Comparison of ENCODE assay signal across 12 cellular contexts in the genomic region with DNA sequence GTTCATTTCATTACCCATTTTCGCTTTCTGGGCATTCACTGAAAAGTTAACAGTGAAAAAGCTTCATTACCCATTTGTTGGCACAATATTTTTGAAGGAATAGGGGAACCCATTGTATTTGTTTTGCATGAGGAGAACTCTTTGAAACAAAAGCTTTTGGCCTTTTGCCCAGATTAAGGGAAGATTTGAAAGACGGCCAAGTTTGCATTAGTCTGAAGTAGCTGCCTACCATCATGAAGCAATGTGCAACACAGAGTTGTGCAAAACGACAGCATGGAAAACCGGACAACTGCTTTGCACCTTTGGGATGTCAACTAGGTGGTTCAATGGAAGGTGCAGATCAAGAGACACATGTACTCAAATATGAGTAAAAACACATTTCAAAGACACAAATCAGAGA.
DNase-seq lines count a peak whose midpoint lies in the region; FAIRE-seq and TF ChIP-seq lines count a peak whose summit lies in the region.
"Had no signal": no experiment of that assay in that cellular context is flagged by ENCODE, and none has a peak within 500 bp of the region (broad histone marks: within the 10 kb centered on the region; RNA-seq: fewer than 3 reads in every experiment).

No MANE protein-coding gene starts in this region.

- H2AFZ ChIP-seq in astrocyte (ENCODE audit: low read depth, low read length): no peak overlapping the region

- no peaks in the 10 kb centered on the region for H3K9me3 Mint-ChIP-seq in astrocyte (ENCODE audit: unreplicated experiment)
- H3K9me3 Mint-ChIP-seq in activated CD4-positive, alpha-beta T cell treated with anti-CD3 and anti-CD28 coated beads, Interleukin-2, amount 10 ng/mL, durations not matched to agents 7 days and 5 days: no peaks in the 10 kb centered on the region
- H3K9me3 Mint-ChIP-seq: activated naive CD4-positive, alpha-beta T cell treated with anti-CD3 and anti-CD28 coated beads for 36 hours had no signal

- no peaks in the 10 kb centered on the region for H3K9me3 ChIP-seq in astrocyte (ENCODE audit: insufficient read depth, low read depth, low read length)

- POLR2A ChIA-PET in activated CD4-positive, alpha-beta T cell treated with anti-CD3 and anti-CD28 coated beads, Interleukin-2, amount 10 ng/mL, durations not matched to agents 7 days and 5 days (lab: Charles Lee): no interaction called here

- peak; percentile 45 for DNase-seq in Ammon's horn (ENCODE audit: low spot score)
- peak; percentile 0 for DNase-seq in NCI-H1092 (lab: John Stamatoyannopoulos, UW)
- peak; percentile 1 for DNase-seq in astrocyte (ENCODE audit: low read depth)
- DNase-seq in iris pigment epithelial cell (ENCODE audit: low read depth): peak; percentile 48
- DNase-seq in cerebellar nuclear complex (lab: John Stamatoyannopoulos, UW): no peak
- DNase-seq in activated CD4-positive, alpha-beta T cell treated with anti-CD3 and anti-CD28 coated beads, Interleukin-2, amount 10 ng/mL, durations not matched to agents 7 days and 5 days: no peak
- DNase-seq in glomerular visceral epithelial cell (ENCODE audit: extremely low spot score): no peak
- no peak for DNase-seq in NCI-H1694 (lab: John Stamatoyannopoulos, UW)
- DNase-seq: activated CD4-positive, alpha-beta T cell treated with anti-CD3 and anti-CD28 coated beads for 1 hour; activated naive CD4-positive, alpha-beta T cell treated with anti-CD3 and anti-CD28 coated beads for 36 hours; IMR-90 had no signal

- no peak overlapping the region for H3K4me3 ChIP-seq in astrocyte (ENCODE audit: insufficient read depth, low read depth, low read length)

- no peaks in the 10 kb centered on the region for H3K4me1 Mint-ChIP-seq in astrocyte (ENCODE audit: low read depth, unreplicated experiment)
- H3K4me1 Mint-ChIP-seq in activated CD4-positive, alpha-beta T cell treated with anti-CD3 and anti-CD28 coated beads, Interleukin-2, amount 10 ng/mL, durations not matched to agents 7 days and 5 days: no peaks in the 10 kb centered on the region
- H3K4me1 Mint-ChIP-seq: memory B cell had no signal

- H3K27ac ChIP-seq in astrocyte (ENCODE audit: low read depth, low read length): no peak overlapping the region

- H3K4me3 Mint-ChIP-seq in astrocyte (ENCODE audit: unreplicated experiment): no peak overlapping the region
- H3K4me3 Mint-ChIP-seq in activated CD4-positive, alpha-beta T cell treated with anti-CD3 and anti-CD28 coated beads, Interleukin-2, amount 10 ng/mL, durations not matched to agents 7 days and 5 days: no peak overlapping the region
- H3K4me3 Mint-ChIP-seq: activated naive CD4-positive, alpha-beta T cell treated with anti-CD3 and anti-CD28 coated beads for 36 hours; memory B cell had no signal

- no peak overlapping the region for H3K9ac ChIP-seq in astrocyte (ENCODE audit: low read length)

- no peaks in the 10 kb centered on the region for H3K36me3 Mint-ChIP-seq in astrocyte (ENCODE audit: low read depth, unreplicated experiment)
- no peaks in the 10 kb centered on the region for H3K36me3 Mint-ChIP-seq in activated CD4-positive, alpha-beta T cell treated with anti-CD3 and anti-CD28 coated beads, Interleukin-2, amount 10 ng/mL, durations not matched to agents 7 days and 5 days (ENCODE audit: low read depth)
- H3K36me3 Mint-ChIP-seq: memory B cell had no signal

- CTCF ChIA-PET in activated CD4-positive, alpha-beta T cell treated with anti-CD3 and anti-CD28 coated beads, Interleukin-2, amount 10 ng/mL, durations not matched to agents 7 days and 5 days (lab: Charles Lee): no interaction called here

- H3K36me3 ChIP-seq in astrocyte (ENCODE audit: insufficient read depth, low read length): no peaks in the 10 kb centered on the region

- no peak overlapping the region for H3K27ac Mint-ChIP-seq in astrocyte (ENCODE audit: unreplicated experiment)
- no peak overlapping the region for H3K27ac Mint-ChIP-seq in activated CD4-positive, alpha-beta T cell treated with anti-CD3 and anti-CD28 coated beads, Interleukin-2, amount 10 ng/mL, durations not matched to agents 7 days and 5 days
- H3K27ac Mint-ChIP-seq: activated naive CD4-positive, alpha-beta T cell treated with anti-CD3 and anti-CD28 coated beads for 36 hours; memory B cell had no signal

- no peaks in the 10 kb centered on the region for H3K27me3 Mint-ChIP-seq in astrocyte (ENCODE audit: low read depth, unreplicated experiment)
- no peaks in the 10 kb centered on the region for H3K27me3 Mint-ChIP-seq in activated CD4-positive, alpha-beta T cell treated with anti-CD3 and anti-CD28 coated beads, Interleukin-2, amount 10 ng/mL, durations not matched to agents 7 days and 5 days
- H3K27me3 Mint-ChIP-seq: memory B cell had no signal

- FAIRE-seq in astrocyte (lab: Jason Lieb, UNC): no peak

- H3K27me3 ChIP-seq in astrocyte (ENCODE audit: insufficient read depth, low read length): no peaks in the 10 kb centered on the region

- no peaks in the 10 kb centered on the region for H3K79me2 ChIP-seq in astrocyte (ENCODE audit: insufficient read depth, low read length)

- no peaks in the 10 kb centered on the region for H4K20me1 ChIP-seq in astrocyte (ENCODE audit: insufficient read depth, low read length)

- no peaks in the 10 kb centered on the region for H3K4me1 ChIP-seq in astrocyte (ENCODE audit: insufficient read depth, low read length)

- H3K4me2 ChIP-seq in astrocyte (ENCODE audit: low read length): no peak overlapping the region

- no peak for TF ChIP-seq CTCF in astrocyte (IDR thresholded peaks at IDR 0.05; ENCODE audit: insufficient read depth, low read depth, low read length)

Comparison
In these comparisons a context has a peak if more than half of its experiments do, and no peak if none do; other contexts are left out.
1. DNase-seq: peak in Ammon's horn (single experiment), NCI-H1092 (single experiment), astrocyte (single experiment) and iris pigment epithelial cell (single experiment); none in cerebellar nuclear complex (0 of 2), activated CD4-positive, alpha-beta T cell treated with anti-CD3 and anti-CD28 coated beads, Interleukin-2, amount 10 ng/mL, durations not matched to agents 7 days and 5 days (single experiment), glomerular visceral epithelial cell (single experiment) and NCI-H1694 (single experiment).